ENCODE assay signal across 8 cellular contexts in the genomic region with DNA sequence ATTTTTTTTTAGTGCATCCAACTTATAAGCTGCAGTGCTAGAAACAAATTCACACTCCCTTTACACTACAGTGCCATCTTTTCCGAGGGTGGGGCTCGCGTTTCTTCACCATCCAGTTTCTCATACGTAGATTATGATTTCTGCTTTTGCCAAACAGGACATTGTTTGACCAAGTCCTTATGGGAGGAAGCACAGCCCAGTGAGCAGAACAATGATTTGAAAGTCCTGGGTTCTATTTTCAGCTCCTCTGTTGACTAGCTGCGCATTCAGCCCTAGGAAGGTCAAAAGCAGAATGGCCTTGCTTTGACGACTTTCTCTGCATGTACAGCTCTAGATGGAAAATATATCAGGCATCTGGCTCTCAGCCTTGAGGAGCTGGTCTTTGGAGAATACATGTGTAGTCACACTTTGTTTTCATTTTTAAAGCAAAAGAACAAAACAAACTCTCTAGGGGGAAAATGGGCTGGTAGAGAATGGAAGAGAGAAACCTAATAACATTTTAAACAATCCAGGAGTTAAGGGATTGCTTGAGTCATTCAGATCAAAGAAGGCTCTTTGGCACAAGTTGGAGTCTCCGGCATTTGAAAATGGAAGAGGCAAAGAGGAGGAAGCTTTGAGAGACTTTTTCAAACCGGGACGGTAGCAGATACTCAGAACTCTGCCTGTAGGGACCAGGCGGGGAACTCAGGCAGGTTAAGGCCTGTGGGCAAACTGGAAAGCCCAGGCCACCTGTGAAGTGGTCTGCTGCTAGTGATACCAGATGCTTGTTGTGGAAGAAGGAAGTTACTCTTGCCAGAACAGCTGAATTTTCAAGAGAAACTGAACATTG.
DNase-seq lines count a peak whose midpoint lies in the region; ATAC-seq and TF ChIP-seq lines count a peak whose summit lies in the region.

No MANE protein-coding gene starts in this region.

- H3K4me3 ChIP-seq in mammary epithelial cell (replicated peaks in 1 of 3; ENCODE audit: insufficient read depth in 1 of 3, low read depth in 2 of 3, low read length in 3 of 3), result no peak overlapping the region
- H3K4me3 ChIP-seq in skeletal muscle tissue (ENCODE audit: low read length in 3 of 3), result no peak overlapping the region

- peak overlapping the region; percentile 64 for H2AFZ ChIP-seq in mammary epithelial cell (ENCODE audit: low read depth, low read length)

- no peaks in the 10 kb centered on the region for H3K36me3 ChIP-seq in mammary epithelial cell (ENCODE audit: insufficient read depth, low read length)
- H3K36me3 ChIP-seq in skeletal muscle tissue (ENCODE audit: control insufficient read depth in 3 of 3, insufficient read depth in 3 of 3, low read length in 3 of 3), result no peaks in the 10 kb centered on the region

- H3K9ac ChIP-seq in mammary epithelial cell (ENCODE audit: insufficient read depth, low read length) (no peak overlapping the region), skeletal muscle tissue (ENCODE audit: low read depth in 1 of 3, low read length in 3 of 3) (no peak overlapping the region)

- H3K9me3 ChIP-seq in mammary epithelial cell (replicated peaks; ENCODE audit: insufficient read depth, low read length) (no peaks in the 10 kb centered on the region), skeletal muscle tissue (ENCODE audit: control insufficient read depth in 3 of 3, low read length in 3 of 3) (no peaks in the 10 kb centered on the region)

- peak; percentile 54 for DNase-seq in mammary epithelial cell
- no peak for DNase-seq in NCI-H510A treated with DMSO at 0.1 percent for 48 hours (lab: John Stamatoyannopoulos, UW)
- no peak for DNase-seq in NCI-H1694 (lab: John Stamatoyannopoulos, UW)
- DNase-seq in cerebellar nuclear complex (lab: John Stamatoyannopoulos, UW), result no peak
- no peak for DNase-seq in activated CD8-positive, alpha-beta memory T cell treated with anti-CD3 and anti-CD28 coated beads, Interleukin-2, amount 50 U/mL, for 4 hours

- H3K79me2 ChIP-seq in mammary epithelial cell (ENCODE audit: insufficient read depth, low read length), result no peaks in the 10 kb centered on the region

- H3K4me2 ChIP-seq in mammary epithelial cell (ENCODE audit: insufficient read depth, low read depth, low read length), result peak overlapping the region; percentile 20

- CTCF ChIA-PET in mammary epithelial cell (lab: Charles Lee; ENCODE audit: low non-redundant PET), result no interaction called here

- peak; percentile 57 for TF ChIP-seq POLR2A in GM19193 (IDR thresholded peaks at IDR 0.05; ENCODE audit: extremely low read depth, insufficient read depth, insufficient read length)

- H3K4me1 ChIP-seq in mammary epithelial cell (ENCODE audit: insufficient read depth, low read length), result peaks cover 17% of the 10 kb centered on the region
- peaks cover 0 to 4% (median 0%) of the 10 kb centered on the region in 3 donors for H3K4me1 ChIP-seq in skeletal muscle tissue (ENCODE audit: control insufficient read depth in 3 of 3, insufficient read depth in 3 of 3, low read length in 3 of 3)

- dilution Hi-C loops in mammary epithelial cell (cut with HindIII; ENCODE audit: low sequenced_read_pairs), result no loop called here

- WGBS in mammary epithelial cell (ENCODE audit: low coverage, missing lambda C conversion rate), result 69% methylated on average over 9 of the region's 10 CpGs

- BruUV-seq in mammary epithelial cell (replicated peaks; lab: Mats Ljungman, UMichigan), result no TSS peak

- no peaks in the 10 kb centered on the region for H4K20me1 ChIP-seq in mammary epithelial cell (ENCODE audit: insufficient read depth, low read length)

- TF ChIP-seq CTCF in mammary epithelial cell (conservative IDR thresholded peaks at IDR 0.05 in 1 of 2, IDR thresholded peaks at IDR 0.05 in 1 of 2; ENCODE audit: extremely low read depth in 1 of 2, insufficient read depth in 1 of 2, low read depth in 1 of 2, low read length in 2 of 2), result no peak

- no peaks in the 10 kb centered on the region for H3K27me3 ChIP-seq in mammary epithelial cell (ENCODE audit: insufficient read depth, low read length)
- H3K27me3 ChIP-seq in skeletal muscle tissue (ENCODE audit: control insufficient read depth in 3 of 3, insufficient read depth in 3 of 3, low read length in 3 of 3), result no peaks in the 10 kb centered on the region

- peak; percentile 77 for ATAC-seq in HG02981 (IDR thresholded peaks at IDR 0.05; ENCODE audit: unreplicated experiment)

- intact Hi-C loops in mammary epithelial cell (cut with micrococcal nuclease), result no loop called here

- in situ Hi-C loops in mammary epithelial cell (cut with MboI; ENCODE audit: low sequenced_read_pairs in 2 of 2), result no loop called here

- peak overlapping the region; percentile 64 for H3K27ac ChIP-seq in mammary epithelial cell (ENCODE audit: insufficient read depth, low read depth, low read length)
- peak overlapping the region; percentile 53 for H3K27ac ChIP-seq in skeletal muscle tissue (ENCODE audit: low read depth, low read length)
